ENCODE assay signal across 1 cellular context in genomic region chr15:99143655-99144610, GRCh38.
TF ChIP-seq lines count a peak whose summit lies in the region.

No MANE protein-coding gene starts in this region.

TF ChIP-seq in GM23338, 12 proteins besides CTCF, POLR2A, EP300 and RAD21:
- TF ChIP-seq ZNF462 (CRISPR knock-in tag; IDR thresholded peaks at IDR 0.05) (no peak), REST (IDR thresholded peaks at IDR 0.05; ENCODE audit: unreplicated experiment) (no peak), CREB1 (CRISPR knock-in tag; IDR thresholded peaks at IDR 0.05; ENCODE audit: low read depth) (no peak), EZH2 (IDR thresholded peaks at IDR 0.05; ENCODE audit: low read depth, unreplicated experiment) (no peak), ZNF114 (CRISPR knock-in tag; IDR thresholded peaks at IDR 0.05) (no peak), ETS1 (IDR thresholded peaks at IDR 0.05) (no peak), STAT1 (IDR thresholded peaks at IDR 0.05; ENCODE audit: unreplicated experiment) (no peak), ZNF331 (CRISPR knock-in tag; IDR thresholded peaks at IDR 0.05; ENCODE audit: low read depth) (no peak), NANOG (IDR thresholded peaks at IDR 0.05; ENCODE audit: borderline replicate concordance) (no peak), EZH2phosphoT487 (IDR thresholded peaks at IDR 0.05; ENCODE audit: unreplicated experiment) (no peak), JUNB (IDR thresholded peaks at IDR 0.05; ENCODE audit: unreplicated experiment) (no peak), POLR2AphosphoS5 (IDR thresholded peaks at IDR 0.05; ENCODE audit: low read depth) (no peak)
